In the genomic region with DNA sequence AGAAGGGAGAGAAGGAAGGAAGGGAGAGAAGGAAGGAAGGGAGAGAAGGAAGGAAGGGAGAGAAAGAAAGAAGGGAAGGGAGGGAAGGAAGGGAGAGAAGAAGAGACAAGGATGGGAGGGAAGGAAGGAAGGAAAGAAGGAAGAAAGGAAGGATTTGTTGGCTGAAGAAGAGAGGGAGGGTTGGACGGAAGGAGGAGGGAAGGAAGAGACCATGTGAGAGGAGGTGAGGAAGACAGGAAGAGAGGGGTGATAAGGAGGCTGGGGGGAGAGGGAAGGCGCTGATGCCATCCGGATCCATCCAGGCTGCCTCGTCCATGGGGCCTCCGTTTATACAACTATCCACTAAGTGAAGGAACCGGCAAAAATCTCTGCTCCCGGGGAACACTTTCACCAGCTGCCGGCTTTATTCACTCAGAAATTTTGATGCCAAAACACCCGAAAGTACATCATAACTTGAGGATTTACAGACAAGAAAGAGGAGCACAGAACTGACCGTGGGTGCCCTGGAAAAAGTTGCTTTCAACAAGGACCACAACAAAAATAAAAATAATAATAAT, we compare ENCODE assay signal across 1 cellular context.
TF ChIP-seq lines count a peak whose summit lies in the region.

No MANE protein-coding gene starts in this region.

TF ChIP-seq in GM23338, 12 proteins besides CTCF, POLR2A, EP300 and RAD21 (continued from another document):
- no peak for TF ChIP-seq ZNF462 (CRISPR knock-in tag; IDR thresholded peaks at IDR 0.05)
